ENCODE assay signal across 1 cellular context in the genomic region with DNA sequence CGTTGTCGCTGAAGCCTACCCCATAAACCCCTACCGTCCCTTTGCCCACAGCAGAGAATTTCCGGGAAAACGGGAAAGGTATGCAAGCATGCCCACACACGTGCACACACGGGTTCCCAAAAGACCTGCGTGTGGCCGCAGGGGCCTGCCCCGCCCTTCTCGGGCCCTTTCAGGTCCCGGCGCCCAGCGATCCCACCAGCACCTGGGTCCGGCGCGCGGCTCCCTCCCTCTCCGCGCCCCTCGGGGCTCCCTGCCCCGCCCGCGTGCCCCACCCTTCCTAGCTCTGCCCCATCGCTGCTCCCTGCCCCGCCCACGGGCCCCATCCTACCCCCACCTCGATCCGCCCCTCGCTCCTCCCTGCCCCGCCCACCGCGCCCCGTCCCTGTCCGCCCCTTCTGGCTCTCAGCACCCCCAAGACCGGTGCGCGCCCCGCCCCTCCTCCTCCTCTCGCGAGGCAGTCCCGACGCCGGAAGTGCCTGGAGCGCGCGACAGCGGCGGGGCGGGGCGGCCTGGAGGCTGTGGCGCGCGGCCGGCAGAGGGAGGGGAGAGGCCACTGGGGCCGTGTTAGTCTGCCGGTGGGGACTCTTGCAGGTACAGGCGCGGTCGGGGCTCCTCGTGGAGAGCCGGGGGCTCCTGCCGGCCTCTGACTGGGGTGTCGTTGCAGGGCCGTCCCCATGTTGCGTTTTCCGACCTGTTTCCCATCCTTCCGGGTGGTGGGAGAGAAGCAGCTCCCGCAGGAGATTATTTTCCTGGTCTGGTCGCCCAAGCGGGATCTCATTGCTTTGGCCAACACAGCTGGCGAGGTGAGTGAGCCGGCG.
TF ChIP-seq lines count a peak whose summit lies in the region.

A gene with protein sequence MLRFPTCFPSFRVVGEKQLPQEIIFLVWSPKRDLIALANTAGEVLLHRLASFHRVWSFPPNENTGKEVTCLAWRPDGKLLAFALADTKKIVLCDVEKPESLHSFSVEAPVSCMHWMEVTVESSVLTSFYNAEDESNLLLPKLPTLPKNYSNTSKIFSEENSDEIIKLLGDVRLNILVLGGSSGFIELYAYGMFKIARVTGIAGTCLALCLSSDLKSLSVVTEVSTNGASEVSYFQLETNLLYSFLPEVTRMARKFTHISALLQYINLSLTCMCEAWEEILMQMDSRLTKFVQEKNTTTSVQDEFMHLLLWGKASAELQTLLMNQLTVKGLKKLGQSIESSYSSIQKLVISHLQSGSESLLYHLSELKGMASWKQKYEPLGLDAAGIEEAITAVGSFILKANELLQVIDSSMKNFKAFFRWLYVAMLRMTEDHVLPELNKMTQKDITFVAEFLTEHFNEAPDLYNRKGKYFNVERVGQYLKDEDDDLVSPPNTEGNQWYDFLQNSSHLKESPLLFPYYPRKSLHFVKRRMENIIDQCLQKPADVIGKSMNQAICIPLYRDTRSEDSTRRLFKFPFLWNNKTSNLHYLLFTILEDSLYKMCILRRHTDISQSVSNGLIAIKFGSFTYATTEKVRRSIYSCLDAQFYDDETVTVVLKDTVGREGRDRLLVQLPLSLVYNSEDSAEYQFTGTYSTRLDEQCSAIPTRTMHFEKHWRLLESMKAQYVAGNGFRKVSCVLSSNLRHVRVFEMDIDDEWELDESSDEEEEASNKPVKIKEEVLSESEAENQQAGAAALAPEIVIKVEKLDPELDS (plus strand): TSS at position 510 of the 818 bp plus-strand sequence. CDS start 165 bp downstream, at position 675.

TF ChIP-seq in K562, 482 proteins besides CTCF, POLR2A, EP300 and RAD21 (continued from another document and continues in another):
- TF ChIP-seq, protein P1, sequence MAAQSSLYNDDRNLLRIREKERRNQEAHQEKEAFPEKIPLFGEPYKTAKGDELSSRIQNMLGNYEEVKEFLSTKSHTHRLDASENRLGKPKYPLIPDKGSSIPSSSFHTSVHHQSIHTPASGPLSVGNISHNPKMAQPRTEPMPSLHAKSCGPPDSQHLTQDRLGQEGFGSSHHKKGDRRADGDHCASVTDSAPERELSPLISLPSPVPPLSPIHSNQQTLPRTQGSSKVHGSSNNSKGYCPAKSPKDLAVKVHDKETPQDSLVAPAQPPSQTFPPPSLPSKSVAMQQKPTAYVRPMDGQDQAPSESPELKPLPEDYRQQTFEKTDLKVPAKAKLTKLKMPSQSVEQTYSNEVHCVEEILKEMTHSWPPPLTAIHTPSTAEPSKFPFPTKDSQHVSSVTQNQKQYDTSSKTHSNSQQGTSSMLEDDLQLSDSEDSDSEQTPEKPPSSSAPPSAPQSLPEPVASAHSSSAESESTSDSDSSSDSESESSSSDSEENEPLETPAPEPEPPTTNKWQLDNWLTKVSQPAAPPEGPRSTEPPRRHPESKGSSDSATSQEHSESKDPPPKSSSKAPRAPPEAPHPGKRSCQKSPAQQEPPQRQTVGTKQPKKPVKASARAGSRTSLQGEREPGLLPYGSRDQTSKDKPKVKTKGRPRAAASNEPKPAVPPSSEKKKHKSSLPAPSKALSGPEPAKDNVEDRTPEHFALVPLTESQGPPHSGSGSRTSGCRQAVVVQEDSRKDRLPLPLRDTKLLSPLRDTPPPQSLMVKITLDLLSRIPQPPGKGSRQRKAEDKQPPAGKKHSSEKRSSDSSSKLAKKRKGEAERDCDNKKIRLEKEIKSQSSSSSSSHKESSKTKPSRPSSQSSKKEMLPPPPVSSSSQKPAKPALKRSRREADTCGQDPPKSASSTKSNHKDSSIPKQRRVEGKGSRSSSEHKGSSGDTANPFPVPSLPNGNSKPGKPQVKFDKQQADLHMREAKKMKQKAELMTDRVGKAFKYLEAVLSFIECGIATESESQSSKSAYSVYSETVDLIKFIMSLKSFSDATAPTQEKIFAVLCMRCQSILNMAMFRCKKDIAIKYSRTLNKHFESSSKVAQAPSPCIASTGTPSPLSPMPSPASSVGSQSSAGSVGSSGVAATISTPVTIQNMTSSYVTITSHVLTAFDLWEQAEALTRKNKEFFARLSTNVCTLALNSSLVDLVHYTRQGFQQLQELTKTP (IDR thresholded peaks at IDR 0.05; ENCODE audit: low read depth in 1 of 2, partially characterized antibody in 2 of 2) = no peak
- TF ChIP-seq SMC3 (conservative IDR thresholded peaks at IDR 0.05; ENCODE audit: insufficient read depth, low read depth, low read length) = no peak
- no peak for TF ChIP-seq U2AF2 (optimal IDR thresholded peaks at IDR 0.05; ENCODE audit: low read depth, low read length)
- TF ChIP-seq, protein P2, sequence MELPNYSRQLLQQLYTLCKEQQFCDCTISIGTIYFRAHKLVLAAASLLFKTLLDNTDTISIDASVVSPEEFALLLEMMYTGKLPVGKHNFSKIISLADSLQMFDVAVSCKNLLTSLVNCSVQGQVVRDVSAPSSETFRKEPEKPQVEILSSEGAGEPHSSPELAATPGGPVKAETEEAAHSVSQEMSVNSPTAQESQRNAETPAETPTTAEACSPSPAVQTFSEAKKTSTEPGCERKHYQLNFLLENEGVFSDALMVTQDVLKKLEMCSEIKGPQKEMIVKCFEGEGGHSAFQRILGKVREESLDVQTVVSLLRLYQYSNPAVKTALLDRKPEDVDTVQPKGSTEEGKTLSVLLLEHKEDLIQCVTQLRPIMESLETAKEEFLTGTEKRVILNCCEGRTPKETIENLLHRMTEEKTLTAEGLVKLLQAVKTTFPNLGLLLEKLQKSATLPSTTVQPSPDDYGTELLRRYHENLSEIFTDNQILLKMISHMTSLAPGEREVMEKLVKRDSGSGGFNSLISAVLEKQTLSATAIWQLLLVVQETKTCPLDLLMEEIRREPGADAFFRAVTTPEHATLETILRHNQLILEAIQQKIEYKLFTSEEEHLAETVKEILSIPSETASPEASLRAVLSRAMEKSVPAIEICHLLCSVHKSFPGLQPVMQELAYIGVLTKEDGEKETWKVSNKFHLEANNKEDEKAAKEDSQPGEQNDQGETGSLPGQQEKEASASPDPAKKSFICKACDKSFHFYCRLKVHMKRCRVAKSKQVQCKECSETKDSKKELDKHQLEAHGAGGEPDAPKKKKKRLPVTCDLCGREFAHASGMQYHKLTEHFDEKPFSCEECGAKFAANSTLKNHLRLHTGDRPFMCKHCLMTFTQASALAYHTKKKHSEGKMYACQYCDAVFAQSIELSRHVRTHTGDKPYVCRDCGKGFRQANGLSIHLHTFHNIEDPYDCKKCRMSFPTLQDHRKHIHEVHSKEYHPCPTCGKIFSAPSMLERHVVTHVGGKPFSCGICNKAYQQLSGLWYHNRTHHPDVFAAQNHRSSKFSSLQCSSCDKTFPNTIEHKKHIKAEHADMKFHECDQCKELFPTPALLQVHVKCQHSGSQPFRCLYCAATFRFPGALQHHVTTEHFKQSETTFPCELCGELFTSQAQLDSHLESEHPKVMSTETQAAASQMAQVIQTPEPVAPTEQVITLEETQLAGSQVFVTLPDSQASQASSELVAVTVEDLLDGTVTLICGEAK (IDR thresholded peaks at IDR 0.05) = peak; percentile 55; the same call in 1 of the 2 replicates
- TF ChIP-seq, protein P2 (CRISPR knock-in tag; IDR thresholded peaks at IDR 0.05) = no peak
- TF ChIP-seq, protein P3, sequence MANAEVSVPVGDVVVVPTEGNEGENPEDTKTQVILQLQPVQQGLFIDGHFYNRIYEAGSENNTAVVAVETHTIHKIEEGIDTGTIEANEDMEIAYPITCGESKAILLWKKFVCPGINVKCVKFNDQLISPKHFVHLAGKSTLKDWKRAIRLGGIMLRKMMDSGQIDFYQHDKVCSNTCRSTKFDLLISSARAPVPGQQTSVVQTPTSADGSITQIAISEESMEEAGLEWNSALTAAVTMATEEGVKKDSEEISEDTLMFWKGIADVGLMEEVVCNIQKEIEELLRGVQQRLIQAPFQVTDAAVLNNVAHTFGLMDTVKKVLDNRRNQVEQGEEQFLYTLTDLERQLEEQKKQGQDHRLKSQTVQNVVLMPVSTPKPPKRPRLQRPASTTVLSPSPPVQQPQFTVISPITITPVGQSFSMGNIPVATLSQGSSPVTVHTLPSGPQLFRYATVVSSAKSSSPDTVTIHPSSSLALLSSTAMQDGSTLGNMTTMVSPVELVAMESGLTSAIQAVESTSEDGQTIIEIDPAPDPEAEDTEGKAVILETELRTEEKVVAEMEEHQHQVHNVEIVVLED (CRISPR knock-in tag; IDR thresholded peaks at IDR 0.05) = peak; percentile 43; the same call in 1 of the 2 replicates
- TF ChIP-seq FOXA3 (CRISPR knock-in tag; conservative IDR thresholded peaks at IDR 0.05 in 1 of 2, IDR thresholded peaks at IDR 0.05 in 1 of 2) = no peak
- TF ChIP-seq ZNF766 (CRISPR knock-in tag; conservative IDR thresholded peaks at IDR 0.05) = no peak
- TF ChIP-seq RBM17 (IDR thresholded peaks at IDR 0.05; ENCODE audit: borderline replicate concordance, low read depth, low read length) = no peak
- peak; percentile 69 for TF ChIP-seq RBM22 (IDR thresholded peaks at IDR 0.05; ENCODE audit: low read depth, low read length, poor library complexity, severe bottlenecking)
- TF ChIP-seq, protein P4, sequence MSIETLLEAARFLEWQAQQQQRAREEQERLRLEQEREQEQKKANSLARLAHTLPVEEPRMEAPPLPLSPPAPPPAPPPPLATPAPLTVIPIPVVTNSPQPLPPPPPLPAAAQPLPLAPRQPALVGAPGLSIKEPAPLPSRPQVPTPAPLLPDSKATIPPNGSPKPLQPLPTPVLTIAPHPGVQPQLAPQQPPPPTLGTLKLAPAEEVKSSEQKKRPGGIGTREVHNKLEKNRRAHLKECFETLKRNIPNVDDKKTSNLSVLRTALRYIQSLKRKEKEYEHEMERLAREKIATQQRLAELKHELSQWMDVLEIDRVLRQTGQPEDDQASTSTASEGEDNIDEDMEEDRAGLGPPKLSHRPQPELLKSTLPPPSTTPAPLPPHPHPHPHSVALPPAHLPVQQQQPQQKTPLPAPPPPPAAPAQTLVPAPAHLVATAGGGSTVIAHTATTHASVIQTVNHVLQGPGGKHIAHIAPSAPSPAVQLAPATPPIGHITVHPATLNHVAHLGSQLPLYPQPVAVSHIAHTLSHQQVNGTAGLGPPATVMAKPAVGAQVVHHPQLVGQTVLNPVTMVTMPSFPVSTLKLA (conservative IDR thresholded peaks at IDR 0.05) = peak; percentile 59 to 75
- TF ChIP-seq ERF (CRISPR knock-in tag; IDR thresholded peaks at IDR 0.05) = no peak
- no peak for TF ChIP-seq FOXP1 (CRISPR knock-in tag; IDR thresholded peaks at IDR 0.05)
- TF ChIP-seq EP400 (IDR thresholded peaks at IDR 0.05) = peak; percentile 54; the same call in 1 of the 2 replicates
- TF ChIP-seq ZNF75A (CRISPR knock-in tag; IDR thresholded peaks at IDR 0.05) = no peak
- no peak for TF ChIP-seq MCM5 (IDR thresholded peaks at IDR 0.05; ENCODE audit: low read depth)
- peak; percentile 35; the same call in 1 of the 2 replicates for TF ChIP-seq ZBTB17 (CRISPR knock-in tag; IDR thresholded peaks at IDR 0.05)
- peak; percentile 49 to 50; a peak in 2 of 4 replicates for TF ChIP-seq NRF1 (conservative IDR thresholded peaks at IDR 0.05 in 1 of 2, IDR thresholded peaks at IDR 0.05 in 1 of 2)
- no peak for TF ChIP-seq ADNP (tag; IDR thresholded peaks at IDR 0.05)
- TF ChIP-seq SREBF1 (IDR thresholded peaks at IDR 0.05; ENCODE audit: borderline replicate concordance, low read depth, low read length) = no peak
- no peak for TF ChIP-seq CBX1 (IDR thresholded peaks at IDR 0.05; ENCODE audit: low read depth)
- TF ChIP-seq, protein P5, sequence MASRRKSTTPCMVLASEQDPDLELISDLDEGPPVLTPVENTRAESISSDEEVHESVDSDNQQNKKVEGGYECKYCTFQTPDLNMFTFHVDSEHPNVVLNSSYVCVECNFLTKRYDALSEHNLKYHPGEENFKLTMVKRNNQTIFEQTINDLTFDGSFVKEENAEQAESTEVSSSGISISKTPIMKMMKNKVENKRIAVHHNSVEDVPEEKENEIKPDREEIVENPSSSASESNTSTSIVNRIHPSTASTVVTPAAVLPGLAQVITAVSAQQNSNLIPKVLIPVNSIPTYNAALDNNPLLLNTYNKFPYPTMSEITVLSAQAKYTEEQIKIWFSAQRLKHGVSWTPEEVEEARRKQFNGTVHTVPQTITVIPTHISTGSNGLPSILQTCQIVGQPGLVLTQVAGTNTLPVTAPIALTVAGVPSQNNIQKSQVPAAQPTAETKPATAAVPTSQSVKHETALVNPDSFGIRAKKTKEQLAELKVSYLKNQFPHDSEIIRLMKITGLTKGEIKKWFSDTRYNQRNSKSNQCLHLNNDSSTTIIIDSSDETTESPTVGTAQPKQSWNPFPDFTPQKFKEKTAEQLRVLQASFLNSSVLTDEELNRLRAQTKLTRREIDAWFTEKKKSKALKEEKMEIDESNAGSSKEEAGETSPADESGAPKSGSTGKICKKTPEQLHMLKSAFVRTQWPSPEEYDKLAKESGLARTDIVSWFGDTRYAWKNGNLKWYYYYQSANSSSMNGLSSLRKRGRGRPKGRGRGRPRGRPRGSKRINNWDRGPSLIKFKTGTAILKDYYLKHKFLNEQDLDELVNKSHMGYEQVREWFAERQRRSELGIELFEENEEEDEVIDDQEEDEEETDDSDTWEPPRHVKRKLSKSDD (conservative IDR thresholded peaks at IDR 0.05; ENCODE audit: low read length) = no peak
- no peak for TF ChIP-seq ZNF324 (CRISPR knock-in tag; IDR thresholded peaks at IDR 0.05)
- no peak for TF ChIP-seq RNF2 (IDR thresholded peaks at IDR 0.05)
- no peak for TF ChIP-seq ZNF780A (CRISPR knock-in tag; IDR thresholded peaks at IDR 0.05)
- TF ChIP-seq NELFE (IDR thresholded peaks at IDR 0.05; ENCODE audit: insufficient read depth, insufficient read length) = no peak
- TF ChIP-seq MEF2A (IDR thresholded peaks at IDR 0.05; ENCODE audit: control insufficient read depth, low read depth, low read length) = no peak
- no peak for TF ChIP-seq ATF1 (CRISPR knock-in tag; IDR thresholded peaks at IDR 0.05)
- TF ChIP-seq ATF1 (tag; IDR thresholded peaks at IDR 0.05) = no peak
- no peak for TF ChIP-seq FOXK2 (conservative IDR thresholded peaks at IDR 0.05 in 1 of 2, IDR thresholded peaks at IDR 0.05 in 1 of 2; ENCODE audit: low read depth in 2 of 2)
- TF ChIP-seq ZNF785 (CRISPR knock-in tag; IDR thresholded peaks at IDR 0.05) = no peak
